In genomic region chr4:7802093-7802726, GRCh38 we compare ENCODE assay signal across 8 cellular contexts.
DNase-seq lines count a peak whose midpoint lies in the region; ATAC-seq and TF ChIP-seq lines count a peak whose summit lies in the region.

No MANE protein-coding gene starts in this region.

- no peaks in the 10 kb centered on the region for H3K27me3 ChIP-seq in left lung

- DNase-seq in AG09319 (ENCODE audit: extremely low read depth, low read depth) (no peak), NCI-H2227 treated with DMSO at 0.1 percent for 48 hours (lab: John Stamatoyannopoulos, UW) (peak; percentile 49), cerebellum (ENCODE audit: low spot score) (peak; percentile 80), left lung (peak in 1 of 2 donors; percentile 72)
- DNase-seq in activated CD4-positive, alpha-beta T cell treated with anti-CD3 and anti-CD28 coated beads for 4 hours: peak; percentile 75 to 87
- DNase-seq in stimulated activated CD4-positive, alpha-beta T cell treated with anti-CD3 and anti-CD28 coated beads, TNF-alpha, amount 100 ng/mL, for 24 hours (ENCODE audit: low read depth in 3 of 3): peak; percentile 59 to 82 (median 75)

- no peaks in the 10 kb centered on the region for H3K9me3 ChIP-seq in left lung

- H3K4me3 ChIP-seq in left lung: no peak overlapping the region

- ATAC-seq in GM18519 (IDR thresholded peaks at IDR 0.05; ENCODE audit: low FRiP score, unreplicated experiment) (peak; percentile 68), HG03095 (IDR thresholded peaks at IDR 0.05; ENCODE audit: unreplicated experiment) (peak; percentile 89), left lung (peak; percentile 74)

- H3K27ac ChIP-seq in left lung: no peak overlapping the region

- peaks cover 28 to 34% of the 10 kb centered on the region in 2 donors for H3K4me1 ChIP-seq in left lung

- TF ChIP-seq CTCF in AG09319 (IDR thresholded peaks at IDR 0.05; ENCODE audit: low read depth, low read length) (peak; percentile 94), left lung (IDR thresholded peaks at IDR 0.05) (peak; percentile 74 to 85)

- intact Hi-C loops in left lung (cut with DNase I): loop anchor here in 1 of 2 donors (5.0 kb wide), 1 partner anchor 185 kb away; no protein-coding TSS in a partner anchor

- H3K36me3 ChIP-seq in left lung: peaks cover 0 to 30% of the 10 kb centered on the region in 2 donors
